In the genomic region with DNA sequence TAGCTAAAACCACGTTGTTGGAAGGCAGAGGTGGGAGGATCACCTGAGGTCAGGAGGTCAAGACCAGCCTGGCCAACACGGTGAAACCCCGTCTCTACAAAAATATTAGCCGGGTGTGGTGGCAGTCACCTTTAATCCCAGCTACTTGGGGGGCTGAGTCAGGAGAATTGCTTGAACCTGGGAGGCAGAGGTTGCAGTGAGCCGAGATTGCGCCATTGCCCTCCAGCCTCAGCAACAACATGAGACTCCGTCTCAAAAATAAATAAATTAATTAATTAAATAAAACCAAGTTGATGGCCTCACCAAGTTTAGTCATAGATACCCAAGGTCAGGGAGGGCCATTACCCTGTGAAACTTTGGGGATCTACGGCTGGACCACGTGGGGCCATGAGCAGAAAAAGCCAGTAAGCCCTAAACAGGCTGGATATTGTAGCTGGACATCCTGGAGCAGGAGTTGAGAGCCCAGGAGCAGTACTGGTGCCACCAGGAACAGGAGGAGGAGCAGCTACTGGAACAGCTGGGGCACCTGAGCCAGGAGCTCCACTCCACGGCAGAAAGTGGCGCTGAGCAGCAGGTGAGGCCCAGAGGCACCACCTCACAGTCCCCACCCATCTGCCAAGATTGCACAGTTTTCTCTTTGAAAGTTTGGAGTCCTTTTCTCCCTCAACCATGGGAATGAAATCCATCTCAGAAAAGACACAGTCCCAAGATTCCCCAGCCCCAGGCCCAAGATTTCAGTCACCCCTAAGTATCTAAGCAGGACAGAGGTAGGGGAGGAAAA, we compare ENCODE assay signal across 29 cellular contexts. TPM values are rescaled to one million over a fixed set of nuclear protein-coding genes. Genes with fewer than 3 reads are reported as not detected.
"Had no signal": no experiment of that assay in that cellular context is flagged by ENCODE, and none has a peak within 500 bp of the region (broad histone marks: within the 10 kb centered on the region; RNA-seq: fewer than 3 reads in every experiment).

No MANE protein-coding gene starts in this region.

- DNase-seq: activated CD8-positive, alpha-beta memory T cell treated with anti-CD3 and anti-CD28 coated beads, Interleukin-2, amount 10 ng/mL, durations not matched to agents 7 days and 5 days; activated naive CD8-positive, alpha-beta T cell treated with anti-CD3 and anti-CD28 coated beads, Interleukin-2, amount 50 U/mL, for 24 hours; activated T-cell treated with anti-CD3 and anti-CD28 coated beads, Interleukin-2, amount 50 U/mL, for 48 hours; effector memory CD8-positive, alpha-beta T cell; erythroblast; foreskin keratinocyte; heart left ventricle; immature natural killer cell; kidney glomerular epithelial cell; lower lobe of right lung; mesenchymal stem cell; naive thymus-derived CD8-positive, alpha-beta T cell; nucleus accumbens; right cardiac atrium; spleen; stimulated activated CD4-positive, alpha-beta T cell treated with anti-CD3 and anti-CD28 coated beads, Interleukin-4, amount 100 ng/mL, for 1 hour; T-helper 2 cell; trophoblast cell had no signal

- H3K27me3 ChIP-seq: breast epithelium, vagina had no signal

- H3K4me3 Mint-ChIP-seq: activated CD8-positive, alpha-beta memory T cell treated with anti-CD3 and anti-CD28 coated beads, Interleukin-2, amount 10 ng/mL, durations not matched to agents 7 days and 5 days; activated CD8-positive, alpha-beta T cell treated with anti-CD3 and anti-CD28 coated beads, Interleukin-2, amount 10 ng/mL, durations not matched to agents 7 days and 5 days; activated naive CD4-positive, alpha-beta T cell treated with anti-CD3 and anti-CD28 coated beads, Interleukin-2, amount 50 U/mL, for 24 hours; activated naive CD8-positive, alpha-beta T cell treated with anti-CD3 and anti-CD28 coated beads, Interleukin-2, amount 50 U/mL, for 24 hours; effector memory CD8-positive, alpha-beta T cell; immature natural killer cell; naive thymus-derived CD8-positive, alpha-beta T cell; neural crest cell; stimulated activated naive CD8-positive, alpha-beta T cell treated with anti-CD3 and anti-CD28 coated beads, Interleukin-15, Interleukin-2, amounts not matched to agents 100 ng/mL and 50 ng/mL, for 24 hours; WTC11 had no signal

- H3K4me3 ChIP-seq: breast epithelium, heart left ventricle, lower lobe of right lung, spleen, thoracic aorta, vagina had no signal

- H3K9me3 ChIP-seq: breast epithelium, heart left ventricle, lower lobe of right lung, spleen, thoracic aorta, vagina had no signal

- H3K36me3 Mint-ChIP-seq: activated CD8-positive, alpha-beta memory T cell treated with anti-CD3 and anti-CD28 coated beads, Interleukin-2, amount 10 ng/mL, durations not matched to agents 7 days and 5 days; activated naive CD4-positive, alpha-beta T cell treated with anti-CD3 and anti-CD28 coated beads, Interleukin-2, amount 50 U/mL, for 24 hours; immature natural killer cell; naive thymus-derived CD8-positive, alpha-beta T cell; WTC11 had no signal

- H3K9me3 Mint-ChIP-seq: activated naive CD4-positive, alpha-beta T cell treated with anti-CD3 and anti-CD28 coated beads, Interleukin-2, amount 50 U/mL, for 24 hours; activated naive CD8-positive, alpha-beta T cell treated with anti-CD3 and anti-CD28 coated beads, Interleukin-2, amount 50 U/mL, for 24 hours; activated T-helper 2 cell treated with anti-CD3 and anti-CD28 coated beads, Interferon-gamma antibody, Interleukin-2, Interleukin-4, amounts not matched to agents 10 μg/mL and 5 μg/mL and 100 μg/mL, durations not matched to agents 14 hours and 24 hours and 36 hours; effector memory CD8-positive, alpha-beta T cell; naive thymus-derived CD8-positive, alpha-beta T cell; neural crest cell; stimulated activated naive CD8-positive, alpha-beta T cell treated with anti-CD3 and anti-CD28 coated beads, Interleukin-15, Interleukin-2, amounts not matched to agents 100 ng/mL and 50 ng/mL, for 24 hours; WTC11 had no signal

- H3K27ac ChIP-seq: breast epithelium, foreskin keratinocyte, heart left ventricle, lower lobe of right lung, spleen, thoracic aorta, vagina had no signal

- H3K4me1 ChIP-seq: breast epithelium, heart left ventricle, lower lobe of right lung, spleen, vagina had no signal

- ATAC-seq: activated CD8-positive, alpha-beta memory T cell treated with anti-CD3 and anti-CD28 coated beads, Interleukin-2, amount 10 ng/mL, durations not matched to agents 7 days and 5 days; activated CD8-positive, alpha-beta T cell treated with anti-CD3 and anti-CD28 coated beads, Interleukin-2, amount 10 ng/mL, durations not matched to agents 7 days and 5 days; activated naive CD8-positive, alpha-beta T cell treated with anti-CD3 and anti-CD28 coated beads, Interleukin-2, amount 50 U/mL, for 24 hours; effector memory CD8-positive, alpha-beta T cell; foreskin keratinocyte; heart left ventricle; left lobe of liver; naive thymus-derived CD8-positive, alpha-beta T cell; right cardiac atrium had no signal

- H3K27ac Mint-ChIP-seq: activated CD8-positive, alpha-beta memory T cell treated with anti-CD3 and anti-CD28 coated beads, Interleukin-2, amount 10 ng/mL, durations not matched to agents 7 days and 5 days; activated CD8-positive, alpha-beta T cell treated with anti-CD3 and anti-CD28 coated beads, Interleukin-2, amount 10 ng/mL, durations not matched to agents 7 days and 5 days; activated naive CD4-positive, alpha-beta T cell treated with anti-CD3 and anti-CD28 coated beads, Interleukin-2, amount 50 U/mL, for 24 hours; activated naive CD8-positive, alpha-beta T cell treated with anti-CD3 and anti-CD28 coated beads, Interleukin-2, amount 50 U/mL, for 24 hours; activated T-helper 2 cell treated with anti-CD3 and anti-CD28 coated beads, Interferon-gamma antibody, Interleukin-2, Interleukin-4, amounts not matched to agents 10 μg/mL and 5 μg/mL and 100 μg/mL, durations not matched to agents 14 hours and 24 hours and 36 hours; effector memory CD8-positive, alpha-beta T cell; immature natural killer cell; stimulated activated naive CD8-positive, alpha-beta T cell treated with anti-CD3 and anti-CD28 coated beads, Interleukin-15, Interleukin-2, amounts not matched to agents 100 ng/mL and 50 ng/mL, for 24 hours; WTC11 had no signal

- H3K36me3 ChIP-seq: breast epithelium, heart left ventricle, lower lobe of right lung, spleen, thoracic aorta, vagina had no signal

- H3K4me1 Mint-ChIP-seq: activated naive CD4-positive, alpha-beta T cell treated with anti-CD3 and anti-CD28 coated beads, Interleukin-2, amount 50 U/mL, for 24 hours; immature natural killer cell; naive thymus-derived CD8-positive, alpha-beta T cell; neural crest cell; WTC11 had no signal

RNA-seq across cellular contexts. Expression of gene BTG4, which starts 50.5 kb away (rescaled TPM):
- polyA plus RNA-seq: heart left ventricle; immature natural killer cell; naive thymus-derived CD8-positive, alpha-beta T cell; right cardiac atrium; spleen had no signal

RNA-seq across cellular contexts. Expression of gene HOATZ, which starts 52.9 kb away (rescaled TPM):
- polyA plus RNA-seq: fibroblast of lung; foreskin keratinocyte; heart left ventricle; immature natural killer cell; naive thymus-derived CD8-positive, alpha-beta T cell; right cardiac atrium; spleen had no signal
